In genomic region chr15:65318870-65319356, GRCh38 we compare ENCODE assay signal across 8 cellular contexts. TPM values are rescaled to one million over a fixed set of nuclear protein-coding genes. Genes with fewer than 3 reads are reported as not detected.
DNase-seq lines count a peak whose midpoint lies in the region; ATAC-seq, FAIRE-seq and TF ChIP-seq lines count a peak whose summit lies in the region.

No MANE protein-coding gene starts in this region.

- H3K9ac ChIP-seq in GM23248 (no peak overlapping the region), astrocyte (ENCODE audit: low read length) (no peak overlapping the region)

- no peaks in the 10 kb centered on the region for H3K36me3 Mint-ChIP-seq in astrocyte (ENCODE audit: low read depth, unreplicated experiment)

- H3K9me2 ChIP-seq in GM23248 (ENCODE audit: insufficient read depth) (no peaks in the 10 kb centered on the region), hepatocyte (replicated peaks; ENCODE audit: insufficient read depth) (no peaks in the 10 kb centered on the region)

- intact Hi-C loops in spleen (cut with DNase I; ENCODE audit: low total_unique reads) = loop anchor here (2.0 kb wide), 1 partner anchor 66 kb away; no protein-coding TSS in a partner anchor

- DNase-seq in GM23248 (peak; percentile 85), NCI-H2029 (lab: John Stamatoyannopoulos, UW) (peak; percentile 43), T-helper 9 cell (peak; percentile 63), astrocyte (ENCODE audit: low read depth) (peak; percentile 29), hepatocyte (ENCODE audit: low spot score) (peak; percentile 90), spleen (peak; percentile 89)

- peaks cover 20% of the 10 kb centered on the region for H3K27me3 Mint-ChIP-seq in astrocyte (ENCODE audit: low read depth, unreplicated experiment)

- no peak overlapping the region for H3K4me2 ChIP-seq in GM23248 (ENCODE audit: unreplicated experiment)
- H3K4me2 ChIP-seq in astrocyte (ENCODE audit: low read length) = no peak overlapping the region
- no peak overlapping the region for H3K4me2 ChIP-seq in hepatocyte

- in situ Hi-C loops in GM23248 (cut with MboI) = loop anchor here (5.0 kb wide), 1 partner anchor 73 kb away; no protein-coding TSS in a partner anchor

- H3K79me2 ChIP-seq in GM23248 (ENCODE audit: insufficient read depth) = no peaks in the 10 kb centered on the region
- no peaks in the 10 kb centered on the region for H3K79me2 ChIP-seq in astrocyte (ENCODE audit: insufficient read depth, low read length)
- H3K79me2 ChIP-seq in hepatocyte = no peaks in the 10 kb centered on the region

- TF ChIP-seq POLR2A in spleen (IDR thresholded peaks at IDR 0.05) = no peak

- H3K27me3 ChIP-seq in GM23248 (replicated peaks; ENCODE audit: insufficient read depth) = peaks cover 17% of the 10 kb centered on the region
- no peaks in the 10 kb centered on the region for H3K27me3 ChIP-seq in astrocyte (ENCODE audit: insufficient read depth, low read length)
- H3K27me3 ChIP-seq in hepatocyte = no peaks in the 10 kb centered on the region
- peaks cover 0 to 35% (median 0%) of the 10 kb centered on the region in 7 donors for H3K27me3 ChIP-seq in spleen (replicated peaks in 1 of 7)

- H3K4me3 ChIP-seq in GM23248 (no peak overlapping the region), astrocyte (ENCODE audit: insufficient read depth, low read depth, low read length) (no peak overlapping the region), hepatocyte (no peak overlapping the region), spleen (no peak overlapping the region)

- no peaks in the 10 kb centered on the region for H3K9me3 Mint-ChIP-seq in astrocyte (ENCODE audit: unreplicated experiment)

- H3K9me3 ChIP-seq in GM23248 (ENCODE audit: low read depth) = no peaks in the 10 kb centered on the region
- no peaks in the 10 kb centered on the region for H3K9me3 ChIP-seq in astrocyte (ENCODE audit: insufficient read depth, low read depth, low read length)
- no peaks in the 10 kb centered on the region for H3K9me3 ChIP-seq in hepatocyte (ENCODE audit: low read depth)
- H3K9me3 ChIP-seq in spleen = no peaks in the 10 kb centered on the region

- H3K4me1 Mint-ChIP-seq in astrocyte (ENCODE audit: low read depth, unreplicated experiment) = peaks cover 4% of the 10 kb centered on the region

- TF ChIP-seq CTCF in C4-2B (conservative IDR thresholded peaks at IDR 0.05) (peak; percentile 91), astrocyte (IDR thresholded peaks at IDR 0.05; ENCODE audit: insufficient read depth, low read depth, low read length) (peak; percentile 90), hepatocyte (IDR thresholded peaks at IDR 0.05; ENCODE audit: poor library complexity) (peak; percentile 89), spleen (IDR thresholded peaks at IDR 0.05 in 8 of 11, conservative IDR thresholded peaks at IDR 0.05 in 3 of 11) (peak; percentile 91 to 97 (median 94))

- H2AFZ ChIP-seq in GM23248 (no peak overlapping the region), astrocyte (ENCODE audit: low read depth, low read length) (no peak overlapping the region), hepatocyte (no peak overlapping the region)

- no peak overlapping the region for H3K27ac Mint-ChIP-seq in astrocyte (ENCODE audit: unreplicated experiment)

- ATAC-seq in GM19324 (IDR thresholded peaks at IDR 0.05; ENCODE audit: low FRiP score, unreplicated experiment) = no peak

- 33 to 35% methylated on average over 5 of the region's 5 CpGs for WGBS in GM23248 (ENCODE audit: low coverage in 1 of 2, low lambda C conversion rate in 2 of 2, missing lambda C conversion rate in 2 of 2), 2 experiments
- WGBS in hepatocyte (ENCODE audit: low lambda C conversion rate, missing lambda C conversion rate) = 40% methylated on average over 5 of the region's 5 CpGs
- 24 to 36% (median 28%) methylated on average over 5 of the region's 5 CpGs for WGBS in spleen, 5 donors

- FAIRE-seq in astrocyte (lab: Jason Lieb, UNC) = peak; percentile 55

- H3K4me1 ChIP-seq in GM23248 (ENCODE audit: insufficient read depth) = no peaks in the 10 kb centered on the region
- peaks cover 4% of the 10 kb centered on the region for H3K4me1 ChIP-seq in astrocyte (ENCODE audit: insufficient read depth, low read length)
- no peaks in the 10 kb centered on the region for H3K4me1 ChIP-seq in hepatocyte (ENCODE audit: insufficient read depth)
- H3K4me1 ChIP-seq in spleen = peaks cover 0 to 3% (median 0%) of the 10 kb centered on the region in 6 donors

- H4K20me1 ChIP-seq in GM23248 (ENCODE audit: insufficient read depth) = no peaks in the 10 kb centered on the region
- no peaks in the 10 kb centered on the region for H4K20me1 ChIP-seq in astrocyte (ENCODE audit: insufficient read depth, low read length)
- H4K20me1 ChIP-seq in hepatocyte (ENCODE audit: insufficient read depth, poor library complexity, severe bottlenecking) = no peaks in the 10 kb centered on the region

- H3K27ac ChIP-seq in C4-2B (no peak overlapping the region), GM23248 (no peak overlapping the region), astrocyte (ENCODE audit: low read depth, low read length) (no peak overlapping the region), hepatocyte (no peak overlapping the region), spleen (no peak overlapping the region)

- no peaks in the 10 kb centered on the region for H3K36me3 ChIP-seq in GM23248 (ENCODE audit: low read depth)
- no peaks in the 10 kb centered on the region for H3K36me3 ChIP-seq in astrocyte (ENCODE audit: insufficient read depth, low read length)
- no peaks in the 10 kb centered on the region for H3K36me3 ChIP-seq in hepatocyte (replicated peaks; ENCODE audit: insufficient read depth, low read depth)
- H3K36me3 ChIP-seq in spleen = no peaks in the 10 kb centered on the region

- H3F3A ChIP-seq in GM23248 (ENCODE audit: insufficient read depth) = no peaks in the 10 kb centered on the region

- H3K4me3 Mint-ChIP-seq in astrocyte (ENCODE audit: unreplicated experiment) = peak overlapping the region; percentile 22

RNA-seq across cellular contexts. Expression of gene RNU5B-1, which starts 14.4 kb away (rescaled TPM):
- total RNA-seq in GM23248 (2014; rRNA removed; shearing (Covaris generic)) = not detected in 2 replicates
- polyA plus RNA-seq in GM23248 (2016; fragmentation: Nextera tagmentation; extraction: Ambion mirVana) = not detected in 2 replicates
- 11.7 TPM in 1 of 2 replicates, not detected in the other for total RNA-seq in astrocyte
- total RNA-seq in hepatocyte = not detected in 2 replicates
- not detected in 2 replicates for polyA plus RNA-seq in hepatocyte
- total RNA-seq in spleen = 10 to 100 TPM in 4 of 7 donors, not detected in 3; 24.2 to 62.3 (median 32.6) TPM
- polyA plus RNA-seq in spleen = not detected

RNA-seq across cellular contexts. Expression of gene RNU5A-1, which starts 23.1 kb away (rescaled TPM):
- not detected in 2 replicates for total RNA-seq in GM23248 (2014; rRNA removed; shearing (Covaris generic))
- polyA plus RNA-seq in GM23248 (2016; fragmentation: Nextera tagmentation; extraction: Ambion mirVana) (not detected in 2 replicates), hepatocyte (not detected in 2 replicates), spleen (not detected)
- total RNA-seq in astrocyte (not detected in 2 replicates), hepatocyte (not detected in 2 replicates), spleen (not detected)

RNA-seq across cellular contexts. Expression of gene PARP16, which starts 32.2 kb away (rescaled TPM):
- total RNA-seq in GM23248 (2014; rRNA removed; shearing (Covaris generic)) = 3.8 and 5.6 TPM in 2 replicates
- polyA plus RNA-seq in GM23248 (2016; fragmentation: Nextera tagmentation; extraction: Ambion mirVana) (7.1 and 7.7 TPM in 2 replicates), hepatocyte (16.0 and 19.7 TPM in 2 replicates), spleen (1 to 10 TPM; 6.4 to 7.9 (median 6.7) TPM)
- total RNA-seq in astrocyte (2.7 and 4.7 TPM in 2 replicates), hepatocyte (9.3 and 13.2 TPM in 2 replicates), spleen (10 to 100 TPM in 4 of 7 donors, 1 to 10 TPM in 3; 8.7 to 11.3 (median 10.2) TPM)

RNA-seq across cellular contexts. Expression of gene IGDCC3, which starts 58.9 kb away (rescaled TPM):
- 0.13 TPM in 1 of 2 replicates, not detected in the other for total RNA-seq in GM23248 (2014; rRNA removed; shearing (Covaris generic))
- polyA plus RNA-seq in GM23248 (2016; fragmentation: Nextera tagmentation; extraction: Ambion mirVana) (0.11 TPM in 1 of 2 replicates, not detected in the other), hepatocyte (14.8 and 33.0 TPM in 2 replicates), spleen (under 1 TPM in 2 of 3 donors, not detected in 1; 0.03 TPM)
- total RNA-seq in astrocyte (8.4 and 11.0 TPM in 2 replicates), hepatocyte (8.1 and 15.1 TPM in 2 replicates), spleen (under 1 TPM in 1 of 7 donors, not detected in 6; 0.34 TPM)

Comparison
In these comparisons a context has a peak if more than half of its experiments do, and no peak if none do; other contexts are left out.
1. DNase-seq: peak in every context shown above with its lines; median percentile 90 in hepatocyte; 89 in spleen; 85 in GM23248; 63 in T-helper 9 cell; 43 in NCI-H2029; 29 in astrocyte.